13 cellular contexts compared by ENCODE assay signal in genomic region chr20:33790571-33790970, GRCh38. TPM values are rescaled to one million over a fixed set of nuclear protein-coding genes. Genes with fewer than 3 reads are reported as not detected.
DNase-seq lines count a peak whose midpoint lies in the region; ATAC-seq and TF ChIP-seq lines count a peak whose summit lies in the region.
"Had no signal": no experiment of that assay in that cellular context is flagged by ENCODE, and none has a peak within 500 bp of the region (broad histone marks: within the 10 kb centered on the region; RNA-seq: fewer than 3 reads in every experiment).

No MANE protein-coding gene starts in this region.

- H3K27me3 Mint-ChIP-seq in Calu3 (ENCODE audit: unreplicated experiment) (no peaks in the 10 kb centered on the region), endodermal cell (ENCODE audit: insufficient read depth) (no peaks in the 10 kb centered on the region)

- H4K91ac ChIP-seq in trophoblast cell (ENCODE audit: low read depth, low read length), result peak overlapping the region; percentile 40

- no peak overlapping the region for H4K8ac ChIP-seq in trophoblast cell (ENCODE audit: low read depth, low read length)

- intact Hi-C loops in Calu3 (cut with micrococcal nuclease; ENCODE audit: unreplicated experiment), result loop anchor here (5.0 to 10.0 kb wide), 2 partner anchors 124 to 277 kb away; no protein-coding TSS in a partner anchor

- peaks cover 3% of the 10 kb centered on the region for H3K79me2 ChIP-seq in trophoblast cell (ENCODE audit: control insufficient read depth, insufficient read depth, low read length, poor library complexity)

- H4K12ac ChIP-seq in trophoblast cell (ENCODE audit: low read depth, low read length), result no peak overlapping the region

- peak overlapping the region; percentile 52 for H3K14ac ChIP-seq in trophoblast cell (ENCODE audit: low read length)

- H3K36me3 Mint-ChIP-seq in Calu3 (ENCODE audit: insufficient read depth, unreplicated experiment) (peaks cover 53% of the 10 kb centered on the region), endodermal cell (ENCODE audit: low read depth) (peaks cover 6% of the 10 kb centered on the region)

- H2BK5ac ChIP-seq in trophoblast cell (ENCODE audit: low read depth, low read length, poor library complexity), result peak overlapping the region; percentile 4

- BruUV-seq in Calu3 (replicated peaks; lab: Mats Ljungman, UMichigan), result no TSS peak

- peak; percentile 58 for DNase-seq in Calu3
- DNase-seq in NCI-H2107 (lab: John Stamatoyannopoulos, UW), result peak; percentile 19
- DNase-seq in endodermal cell, result no peak
- no peak for DNase-seq in trophoblast cell
- no peak for DNase-seq in NCI-H1092 treated with DMSO at 0.1 percent for 48 hours (lab: John Stamatoyannopoulos, UW)
- DNase-seq in NCI-H2081 treated with DMSO at 0.1 percent for 48 hours (lab: John Stamatoyannopoulos, UW), result no peak
- DNase-seq: BE2C, NCI-H2081, occipital lobe had no signal

- WGBS in endodermal cell (ENCODE audit: insufficient coverage in 1 of 2, insufficient read length in 1 of 2), 2 experiments, result 96% methylated on average over 9 to 11 of the region's 11 CpGs
- no CpG with 5 or more reads among the region's 11 CpGs for WGBS in trophoblast cell (ENCODE audit: extremely low coverage, insufficient coverage, insufficient read length)

- H3K9me3 ChIP-seq in endodermal cell (ENCODE audit: control insufficient read depth, low read length) (no peaks in the 10 kb centered on the region), trophoblast cell (ENCODE audit: insufficient read depth, low read depth, low read length) (no peaks in the 10 kb centered on the region)
- H3K9me3 ChIP-seq: BE2C, gastroesophageal sphincter had no signal

- H3K4me1 ChIP-seq in endodermal cell (ENCODE audit: control insufficient read depth, insufficient read depth, low read length) (no peaks in the 10 kb centered on the region), trophoblast cell (ENCODE audit: control insufficient read depth in 1 of 2, insufficient read depth in 2 of 2, low read length in 2 of 2) (peaks cover 34 to 36% of the 10 kb centered on the region in 2 experiments)

- ATAC-seq in GM18909 (IDR thresholded peaks at IDR 0.05; ENCODE audit: poor library complexity, unreplicated experiment) (no peak), HG03095 (IDR thresholded peaks at IDR 0.05; ENCODE audit: unreplicated experiment) (no peak)
- ATAC-seq: gastroesophageal sphincter had no signal

- TF ChIP-seq CTCF in Calu3 (IDR thresholded peaks at IDR 0.05; ENCODE audit: unreplicated experiment) (no peak), endodermal cell (conservative IDR thresholded peaks at IDR 0.05) (no peak)

- H2BK12ac ChIP-seq in trophoblast cell (ENCODE audit: low read length), result peak overlapping the region; percentile 95

- CTCF ChIA-PET in Calu3 (lab: Charles Lee), result interaction anchor here (0.6 to 2.3 kb wide), 2 partner anchors 21 to 347 kb away, joined by 3 to 38 read pairs; partner anchors contain the start of genes CHMP4B and SNTA1

- no peak overlapping the region for H2AFZ ChIP-seq in trophoblast cell (ENCODE audit: insufficient read depth, low read length, poor library complexity)

- H3K36me3 ChIP-seq in endodermal cell (ENCODE audit: control insufficient read depth, insufficient read depth, low read length) (no peaks in the 10 kb centered on the region), trophoblast cell (ENCODE audit: control insufficient read depth in 1 of 2, insufficient read depth in 2 of 2, low read length in 2 of 2) (no peaks in the 10 kb centered on the region)
- H3K36me3 ChIP-seq: BE2C had no signal

- H2BK120ac ChIP-seq in trophoblast cell (ENCODE audit: insufficient read depth, low read length, poor library complexity), result peak overlapping the region; percentile 29

- no peak overlapping the region for H3K4me2 ChIP-seq in trophoblast cell (ENCODE audit: low read length)
- H3K4me2 ChIP-seq: KMS-11 had no signal

- H3K27ac Mint-ChIP-seq in Calu3 (ENCODE audit: unreplicated experiment) (peak overlapping the region; percentile 97), endodermal cell (peak overlapping the region; percentile 6)

- peak overlapping the region; percentile 34 for H3K18ac ChIP-seq in trophoblast cell (ENCODE audit: low read length)

- no peak overlapping the region for H3K23ac ChIP-seq in trophoblast cell (ENCODE audit: low read length)

- H2AK5ac ChIP-seq in trophoblast cell (ENCODE audit: low read length), result peak overlapping the region; percentile 77

- H3K4ac ChIP-seq in trophoblast cell (ENCODE audit: low read depth, low read length), result no peak overlapping the region

- H3K27ac ChIP-seq in endodermal cell (ENCODE audit: low read depth, low read length) (no peak overlapping the region), trophoblast cell (ENCODE audit: low read depth, low read length) (no peak overlapping the region)
- H3K27ac ChIP-seq: KMS-11 had no signal

- H3K4me3 ChIP-seq in endodermal cell (ENCODE audit: low read length), result no peak overlapping the region
- no peak overlapping the region for H3K4me3 ChIP-seq in trophoblast cell (ENCODE audit: low read depth, low read length)
- H3K4me3 ChIP-seq: gastroesophageal sphincter had no signal

- H3K9me3 Mint-ChIP-seq in Calu3 (ENCODE audit: low read depth, unreplicated experiment) (no peaks in the 10 kb centered on the region), endodermal cell (no peaks in the 10 kb centered on the region)

- no peaks in the 10 kb centered on the region for H3K27me3 ChIP-seq in endodermal cell (ENCODE audit: control insufficient read depth, insufficient read depth, low read length, poor library complexity, severe bottlenecking)
- H3K27me3 ChIP-seq in trophoblast cell (ENCODE audit: insufficient read depth, low read length), result no peaks in the 10 kb centered on the region
- H3K27me3 ChIP-seq: BE2C, gastroesophageal sphincter had no signal

- H3K9ac ChIP-seq in endodermal cell (ENCODE audit: extremely low read depth, low read length, poor library complexity, severe bottlenecking) (no peak overlapping the region), trophoblast cell (ENCODE audit: low read length) (no peak overlapping the region)
- H3K9ac ChIP-seq: KMS-11 had no signal

- H3K4me3 Mint-ChIP-seq in Calu3 (ENCODE audit: low read depth, unreplicated experiment), result peak overlapping the region; percentile 7
- H3K4me3 Mint-ChIP-seq in endodermal cell, result no peak overlapping the region

- peaks cover 27% of the 10 kb centered on the region for H3K79me1 ChIP-seq in trophoblast cell (ENCODE audit: low read length)

- peaks cover 76% of the 10 kb centered on the region for H3K4me1 Mint-ChIP-seq in Calu3 (ENCODE audit: low read depth, unreplicated experiment)
- H3K4me1 Mint-ChIP-seq in endodermal cell, result peaks cover 7% of the 10 kb centered on the region

RNA-seq across cellular contexts. Expression of gene CHMP4B, which starts 20.6 kb away (rescaled TPM):
- total RNA-seq in Calu3 (2022), result 234 and 245 TPM in 2 replicates
- 100 to 1,000 TPM in 1 of 2 donors, 10 to 100 TPM in 1; 81.5 to 116 TPM for total RNA-seq in endodermal cell
- 74.7 TPM for polyA plus RNA-seq in endodermal cell (2013, experiment 1 of 2)
- 71.3 TPM for polyA plus RNA-seq in endodermal cell (2013, experiment 2 of 2)
- polyA plus RNA-seq in trophoblast cell (2013), result 95.8 and 99.2 TPM in 2 replicates

RNA-seq across cellular contexts. Expression of gene ZNF341, which starts 58.8 kb away (rescaled TPM):
- total RNA-seq in Calu3 (2022) (10.2 and 12.9 TPM in 2 replicates), endodermal cell (1 to 10 TPM; 5.4 to 6.5 TPM)
- 4.3 TPM for polyA plus RNA-seq in endodermal cell (2013, experiment 1 of 2)
- polyA plus RNA-seq in endodermal cell (2013, experiment 2 of 2), result 3.7 TPM
- polyA plus RNA-seq in trophoblast cell (2013), result 3.8 and 4.0 TPM in 2 replicates

Comparison
In these comparisons a context has a peak if more than half of its experiments do, and no peak if none do; other contexts are left out.
1. DNase-seq: peak in Calu3 (single experiment) and NCI-H2107 (single experiment); none in endodermal cell (single experiment), trophoblast cell (0 of 2), NCI-H1092 treated with DMSO at 0.1 percent for 48 hours (single experiment) and NCI-H2081 treated with DMSO at 0.1 percent for 48 hours (single experiment).